1 cellular context compared by ENCODE assay signal in the genomic region with DNA sequence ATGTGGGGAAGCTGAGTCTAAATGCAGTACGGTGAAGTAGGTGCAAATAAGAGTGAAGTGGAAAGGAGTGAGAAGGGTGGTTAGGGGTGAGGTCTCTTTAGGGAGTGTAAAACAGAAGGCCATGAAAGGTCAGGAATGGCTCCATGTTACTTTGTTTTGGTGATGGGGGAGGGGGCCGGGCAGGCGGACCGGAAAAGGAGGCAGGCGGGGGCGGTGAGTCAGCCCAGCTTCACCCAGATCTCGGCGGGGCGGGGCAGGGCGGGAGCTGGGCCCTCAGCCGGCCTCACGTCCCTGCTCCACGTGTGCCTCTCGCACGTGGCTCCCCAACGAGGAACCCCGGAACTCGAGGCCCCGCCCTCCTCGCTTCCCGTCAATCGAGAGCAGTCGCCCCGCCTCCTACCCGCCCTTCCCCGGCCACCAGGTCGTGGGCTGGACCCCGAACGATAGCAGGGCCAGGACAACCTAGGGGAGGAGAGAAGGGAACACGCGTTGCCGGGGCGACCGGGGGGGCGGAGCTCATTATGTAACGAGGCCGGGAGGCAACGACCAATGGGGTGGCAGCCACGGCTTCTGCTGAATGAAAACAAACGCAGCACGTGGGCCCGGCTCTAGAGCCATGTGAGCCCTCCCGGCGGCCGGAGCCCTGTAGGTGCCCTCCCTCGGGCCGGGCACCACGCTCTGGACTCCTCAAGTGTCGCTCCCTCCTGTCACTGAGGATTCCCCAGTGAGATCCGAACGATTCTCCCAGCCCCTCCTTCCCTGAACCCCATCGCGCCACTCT.
A peak's percentile ranks its signal among the peaks of the same experiment; 100 is the strongest.
TF ChIP-seq lines count a peak whose summit lies in the region.

No MANE protein-coding gene starts in this region.

TF ChIP-seq in HepG2, 621 proteins besides CTCF, POLR2A, EP300 and RAD21 (continued from another document and continues in another):
- peak; percentile 85; the same call in 1 of the 2 replicates for TF ChIP-seq ZSCAN22 (CRISPR knock-in tag; IDR thresholded peaks at IDR 0.05)
- no peak for TF ChIP-seq THYN1 (CRISPR knock-in tag; IDR thresholded peaks at IDR 0.05; ENCODE audit: borderline replicate concordance, low read depth)
- TF ChIP-seq IRX3 (CRISPR knock-in tag; IDR thresholded peaks at IDR 0.05; ENCODE audit: borderline replicate concordance, low read depth) = no peak; the same call in 1 of the 2 replicates
- no peak for TF ChIP-seq SYNCRIP (IDR thresholded peaks at IDR 0.05; ENCODE audit: insufficient read depth, low read depth, low read length)
- TF ChIP-seq ZNF543 (CRISPR knock-in tag; IDR thresholded peaks at IDR 0.05) = peak; percentile 96
- TF ChIP-seq, protein P1, sequence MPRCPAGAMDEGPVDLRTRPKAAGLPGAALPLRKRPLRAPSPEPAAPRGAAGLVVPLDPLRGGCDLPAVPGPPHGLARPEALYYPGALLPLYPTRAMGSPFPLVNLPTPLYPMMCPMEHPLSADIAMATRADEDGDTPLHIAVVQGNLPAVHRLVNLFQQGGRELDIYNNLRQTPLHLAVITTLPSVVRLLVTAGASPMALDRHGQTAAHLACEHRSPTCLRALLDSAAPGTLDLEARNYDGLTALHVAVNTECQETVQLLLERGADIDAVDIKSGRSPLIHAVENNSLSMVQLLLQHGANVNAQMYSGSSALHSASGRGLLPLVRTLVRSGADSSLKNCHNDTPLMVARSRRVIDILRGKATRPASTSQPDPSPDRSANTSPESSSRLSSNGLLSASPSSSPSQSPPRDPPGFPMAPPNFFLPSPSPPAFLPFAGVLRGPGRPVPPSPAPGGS (CRISPR knock-in tag; IDR thresholded peaks at IDR 0.05) = peak; percentile 94; the same call in 1 of the 2 replicates
- TF ChIP-seq ZNF264 (CRISPR knock-in tag; IDR thresholded peaks at IDR 0.05) = peak; percentile 79
- no peak for TF ChIP-seq MBD4 (IDR thresholded peaks at IDR 0.05; ENCODE audit: borderline replicate concordance, low read length)
- peak; percentile 96 for TF ChIP-seq ZNF883 (CRISPR knock-in tag; IDR thresholded peaks at IDR 0.05; ENCODE audit: not compliant biosample characterization)
- peak; percentile 97 for TF ChIP-seq YEATS4 (CRISPR knock-in tag; IDR thresholded peaks at IDR 0.05; ENCODE audit: borderline replicate concordance)
- TF ChIP-seq GATA4 (IDR thresholded peaks at IDR 0.05; ENCODE audit: borderline replicate concordance, low read depth) = 0 out of 2 replicates have a peak, but pooled peaks have one; percentile 7
- TF ChIP-seq ZNF841 (CRISPR knock-in tag; IDR thresholded peaks at IDR 0.05; ENCODE audit: borderline replicate concordance) = peak; percentile 26; the same call in 1 of the 2 replicates
- TF ChIP-seq, protein P2, sequence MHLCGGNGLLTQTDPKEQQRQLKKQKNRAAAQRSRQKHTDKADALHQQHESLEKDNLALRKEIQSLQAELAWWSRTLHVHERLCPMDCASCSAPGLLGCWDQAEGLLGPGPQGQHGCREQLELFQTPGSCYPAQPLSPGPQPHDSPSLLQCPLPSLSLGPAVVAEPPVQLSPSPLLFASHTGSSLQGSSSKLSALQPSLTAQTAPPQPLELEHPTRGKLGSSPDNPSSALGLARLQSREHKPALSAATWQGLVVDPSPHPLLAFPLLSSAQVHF (CRISPR knock-in tag; IDR thresholded peaks at IDR 0.05) = peak; percentile 98
- TF ChIP-seq KMT2B (CRISPR knock-in tag; IDR thresholded peaks at IDR 0.05) = peak; percentile 82; the same call in 1 of the 2 replicates
- TF ChIP-seq TBP (CRISPR knock-in tag; IDR thresholded peaks at IDR 0.05) = no peak
- TF ChIP-seq BRD4 (CRISPR knock-in tag; IDR thresholded peaks at IDR 0.05) = no peak
- no peak for TF ChIP-seq TEAD2 (CRISPR knock-in tag; IDR thresholded peaks at IDR 0.05)
- peak; percentile 93 for TF ChIP-seq CBFB (CRISPR knock-in tag; IDR thresholded peaks at IDR 0.05)
- TF ChIP-seq ZFAT (CRISPR knock-in tag; conservative IDR thresholded peaks at IDR 0.05) = peak; percentile 44; the same call in 1 of the 2 replicates
- TF ChIP-seq, protein P3, sequence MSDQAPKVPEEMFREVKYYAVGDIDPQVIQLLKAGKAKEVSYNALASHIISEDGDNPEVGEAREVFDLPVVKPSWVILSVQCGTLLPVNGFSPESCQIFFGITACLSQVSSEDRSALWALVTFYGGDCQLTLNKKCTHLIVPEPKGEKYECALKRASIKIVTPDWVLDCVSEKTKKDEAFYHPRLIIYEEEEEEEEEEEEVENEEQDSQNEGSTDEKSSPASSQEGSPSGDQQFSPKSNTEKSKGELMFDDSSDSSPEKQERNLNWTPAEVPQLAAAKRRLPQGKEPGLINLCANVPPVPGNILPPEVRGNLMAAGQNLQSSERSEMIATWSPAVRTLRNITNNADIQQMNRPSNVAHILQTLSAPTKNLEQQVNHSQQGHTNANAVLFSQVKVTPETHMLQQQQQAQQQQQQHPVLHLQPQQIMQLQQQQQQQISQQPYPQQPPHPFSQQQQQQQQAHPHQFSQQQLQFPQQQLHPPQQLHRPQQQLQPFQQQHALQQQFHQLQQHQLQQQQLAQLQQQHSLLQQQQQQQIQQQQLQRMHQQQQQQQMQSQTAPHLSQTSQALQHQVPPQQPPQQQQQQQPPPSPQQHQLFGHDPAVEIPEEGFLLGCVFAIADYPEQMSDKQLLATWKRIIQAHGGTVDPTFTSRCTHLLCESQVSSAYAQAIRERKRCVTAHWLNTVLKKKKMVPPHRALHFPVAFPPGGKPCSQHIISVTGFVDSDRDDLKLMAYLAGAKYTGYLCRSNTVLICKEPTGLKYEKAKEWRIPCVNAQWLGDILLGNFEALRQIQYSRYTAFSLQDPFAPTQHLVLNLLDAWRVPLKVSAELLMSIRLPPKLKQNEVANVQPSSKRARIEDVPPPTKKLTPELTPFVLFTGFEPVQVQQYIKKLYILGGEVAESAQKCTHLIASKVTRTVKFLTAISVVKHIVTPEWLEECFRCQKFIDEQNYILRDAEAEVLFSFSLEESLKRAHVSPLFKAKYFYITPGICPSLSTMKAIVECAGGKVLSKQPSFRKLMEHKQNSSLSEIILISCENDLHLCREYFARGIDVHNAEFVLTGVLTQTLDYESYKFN (CRISPR knock-in tag; conservative IDR thresholded peaks at IDR 0.05) = peak; percentile 90
- peak; percentile 66; the same call in 1 of the 2 replicates for TF ChIP-seq SMYD3 (CRISPR knock-in tag; IDR thresholded peaks at IDR 0.05)
- TF ChIP-seq, protein P4, sequence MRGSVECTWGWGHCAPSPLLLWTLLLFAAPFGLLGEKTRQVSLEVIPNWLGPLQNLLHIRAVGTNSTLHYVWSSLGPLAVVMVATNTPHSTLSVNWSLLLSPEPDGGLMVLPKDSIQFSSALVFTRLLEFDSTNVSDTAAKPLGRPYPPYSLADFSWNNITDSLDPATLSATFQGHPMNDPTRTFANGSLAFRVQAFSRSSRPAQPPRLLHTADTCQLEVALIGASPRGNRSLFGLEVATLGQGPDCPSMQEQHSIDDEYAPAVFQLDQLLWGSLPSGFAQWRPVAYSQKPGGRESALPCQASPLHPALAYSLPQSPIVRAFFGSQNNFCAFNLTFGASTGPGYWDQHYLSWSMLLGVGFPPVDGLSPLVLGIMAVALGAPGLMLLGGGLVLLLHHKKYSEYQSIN (CRISPR knock-in tag; IDR thresholded peaks at IDR 0.05; ENCODE audit: borderline replicate concordance) = no peak
- TF ChIP-seq, protein P5, sequence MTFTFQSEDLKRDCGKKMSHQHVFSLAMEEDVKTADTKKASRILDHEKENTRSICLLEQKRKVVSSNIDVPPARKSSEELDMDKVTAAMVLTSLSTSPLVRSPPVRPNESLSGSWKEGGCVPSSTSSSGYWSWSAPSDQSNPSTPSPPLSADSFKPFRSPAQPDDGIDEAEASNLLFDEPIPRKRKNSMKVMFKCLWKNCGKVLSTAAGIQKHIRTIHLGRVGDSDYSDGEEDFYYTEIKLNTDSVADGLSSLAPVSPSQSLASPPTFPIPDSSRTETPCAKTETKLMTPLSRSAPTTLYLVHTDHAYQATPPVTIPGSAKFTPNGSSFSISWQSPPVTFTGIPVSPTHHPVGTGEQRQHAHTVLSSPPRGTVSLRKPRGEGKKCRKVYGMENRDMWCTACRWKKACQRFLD (CRISPR knock-in tag; IDR thresholded peaks at IDR 0.05; ENCODE audit: borderline replicate concordance) = no peak
- TF ChIP-seq ZNF225 (CRISPR knock-in tag; IDR thresholded peaks at IDR 0.05) = peak; percentile 66; the same call in 1 of the 2 replicates
- no peak for TF ChIP-seq ZNF24 (IDR thresholded peaks at IDR 0.05)
- peak; percentile 98 for TF ChIP-seq FOXK1 (CRISPR knock-in tag; IDR thresholded peaks at IDR 0.05; ENCODE audit: borderline replicate concordance, low read depth)
- TF ChIP-seq, protein P6, sequence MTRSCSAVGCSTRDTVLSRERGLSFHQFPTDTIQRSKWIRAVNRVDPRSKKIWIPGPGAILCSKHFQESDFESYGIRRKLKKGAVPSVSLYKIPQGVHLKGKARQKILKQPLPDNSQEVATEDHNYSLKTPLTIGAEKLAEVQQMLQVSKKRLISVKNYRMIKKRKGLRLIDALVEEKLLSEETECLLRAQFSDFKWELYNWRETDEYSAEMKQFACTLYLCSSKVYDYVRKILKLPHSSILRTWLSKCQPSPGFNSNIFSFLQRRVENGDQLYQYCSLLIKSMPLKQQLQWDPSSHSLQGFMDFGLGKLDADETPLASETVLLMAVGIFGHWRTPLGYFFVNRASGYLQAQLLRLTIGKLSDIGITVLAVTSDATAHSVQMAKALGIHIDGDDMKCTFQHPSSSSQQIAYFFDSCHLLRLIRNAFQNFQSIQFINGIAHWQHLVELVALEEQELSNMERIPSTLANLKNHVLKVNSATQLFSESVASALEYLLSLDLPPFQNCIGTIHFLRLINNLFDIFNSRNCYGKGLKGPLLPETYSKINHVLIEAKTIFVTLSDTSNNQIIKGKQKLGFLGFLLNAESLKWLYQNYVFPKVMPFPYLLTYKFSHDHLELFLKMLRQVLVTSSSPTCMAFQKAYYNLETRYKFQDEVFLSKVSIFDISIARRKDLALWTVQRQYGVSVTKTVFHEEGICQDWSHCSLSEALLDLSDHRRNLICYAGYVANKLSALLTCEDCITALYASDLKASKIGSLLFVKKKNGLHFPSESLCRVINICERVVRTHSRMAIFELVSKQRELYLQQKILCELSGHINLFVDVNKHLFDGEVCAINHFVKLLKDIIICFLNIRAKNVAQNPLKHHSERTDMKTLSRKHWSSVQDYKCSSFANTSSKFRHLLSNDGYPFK (CRISPR knock-in tag; IDR thresholded peaks at IDR 0.05; ENCODE audit: borderline replicate concordance) = peak; percentile 69; the same call in 1 of the 2 replicates
- TF ChIP-seq ZSCAN9 (CRISPR knock-in tag; IDR thresholded peaks at IDR 0.05; ENCODE audit: borderline replicate concordance) = peak; percentile 98
- peak; percentile 94 for TF ChIP-seq ZNF224 (CRISPR knock-in tag; IDR thresholded peaks at IDR 0.05)
- TF ChIP-seq ZMYM4 (CRISPR knock-in tag; IDR thresholded peaks at IDR 0.05) = peak; percentile 86
- peak; percentile 89 for TF ChIP-seq SAFB2 (CRISPR knock-in tag; IDR thresholded peaks at IDR 0.05; ENCODE audit: borderline replicate concordance, low read depth)
- TF ChIP-seq CHCHD3 (CRISPR knock-in tag; IDR thresholded peaks at IDR 0.05) = no peak
- peak; percentile 72 for TF ChIP-seq HNF4A (CRISPR knock-in tag; IDR thresholded peaks at IDR 0.05)
- TF ChIP-seq XRCC5 (optimal IDR thresholded peaks at IDR 0.05; ENCODE audit: low read length) = peak; percentile 54
- no peak for TF ChIP-seq GTF2F1 (IDR thresholded peaks at IDR 0.05; ENCODE audit: low read length)
- no peak for TF ChIP-seq ATF7 (IDR thresholded peaks at IDR 0.05)
- TF ChIP-seq ATF7 (CRISPR knock-in tag; IDR thresholded peaks at IDR 0.05) = peak; percentile 75
- no peak; the same call in 1 of the 2 replicates for TF ChIP-seq PAWR (CRISPR knock-in tag; IDR thresholded peaks at IDR 0.05; ENCODE audit: borderline replicate concordance)
- no peak for TF ChIP-seq HNRNPL (IDR thresholded peaks at IDR 0.05; ENCODE audit: low read depth, low read length)
- TF ChIP-seq ZNF703 (CRISPR knock-in tag; IDR thresholded peaks at IDR 0.05; ENCODE audit: borderline replicate concordance) = peak; percentile 71; the same call in 1 of the 2 replicates
- TF ChIP-seq NFRKB (IDR thresholded peaks at IDR 0.05) = no peak
- TF ChIP-seq ZNF878 (CRISPR knock-in tag; IDR thresholded peaks at IDR 0.05) = peak; percentile 99
- peak; percentile 98 for TF ChIP-seq ZNF891 (CRISPR knock-in tag; IDR thresholded peaks at IDR 0.05)
- peak; percentile 33; the same call in 1 of the 2 replicates for TF ChIP-seq HNF4G (IDR thresholded peaks at IDR 0.05; ENCODE audit: borderline replicate concordance, low read depth, low read length)
- peak; percentile 54; the same call in 1 of the 2 replicates for TF ChIP-seq HNF4G (CRISPR knock-in tag; IDR thresholded peaks at IDR 0.05; ENCODE audit: borderline replicate concordance, low read depth)
- peak; percentile 75; the same call in 1 of the 2 replicates for TF ChIP-seq ZNF136 (CRISPR knock-in tag; IDR thresholded peaks at IDR 0.05; ENCODE audit: low read depth)
- no peak; the same call in 1 of the 2 replicates for TF ChIP-seq ATM (IDR thresholded peaks at IDR 0.05; ENCODE audit: borderline replicate concordance)
- TF ChIP-seq, protein P7, sequence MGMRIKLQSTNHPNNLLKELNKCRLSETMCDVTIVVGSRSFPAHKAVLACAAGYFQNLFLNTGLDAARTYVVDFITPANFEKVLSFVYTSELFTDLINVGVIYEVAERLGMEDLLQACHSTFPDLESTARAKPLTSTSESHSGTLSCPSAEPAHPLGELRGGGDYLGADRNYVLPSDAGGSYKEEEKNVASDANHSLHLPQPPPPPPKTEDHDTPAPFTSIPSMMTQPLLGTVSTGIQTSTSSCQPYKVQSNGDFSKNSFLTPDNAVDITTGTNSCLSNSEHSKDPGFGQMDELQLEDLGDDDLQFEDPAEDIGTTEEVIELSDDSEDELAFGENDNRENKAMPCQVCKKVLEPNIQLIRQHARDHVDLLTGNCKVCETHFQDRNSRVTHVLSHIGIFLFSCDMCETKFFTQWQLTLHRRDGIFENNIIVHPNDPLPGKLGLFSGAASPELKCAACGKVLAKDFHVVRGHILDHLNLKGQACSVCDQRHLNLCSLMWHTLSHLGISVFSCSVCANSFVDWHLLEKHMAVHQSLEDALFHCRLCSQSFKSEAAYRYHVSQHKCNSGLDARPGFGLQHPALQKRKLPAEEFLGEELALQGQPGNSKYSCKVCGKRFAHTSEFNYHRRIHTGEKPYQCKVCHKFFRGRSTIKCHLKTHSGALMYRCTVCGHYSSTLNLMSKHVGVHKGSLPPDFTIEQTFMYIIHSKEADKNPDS (CRISPR knock-in tag; IDR thresholded peaks at IDR 0.05) = peak; percentile 85
- peak; percentile 90 for TF ChIP-seq ZNF230 (CRISPR knock-in tag; IDR thresholded peaks at IDR 0.05)
- TF ChIP-seq CBX5 (CRISPR knock-in tag; IDR thresholded peaks at IDR 0.05; ENCODE audit: borderline replicate concordance) = peak; percentile 94
- TF ChIP-seq, protein P8, sequence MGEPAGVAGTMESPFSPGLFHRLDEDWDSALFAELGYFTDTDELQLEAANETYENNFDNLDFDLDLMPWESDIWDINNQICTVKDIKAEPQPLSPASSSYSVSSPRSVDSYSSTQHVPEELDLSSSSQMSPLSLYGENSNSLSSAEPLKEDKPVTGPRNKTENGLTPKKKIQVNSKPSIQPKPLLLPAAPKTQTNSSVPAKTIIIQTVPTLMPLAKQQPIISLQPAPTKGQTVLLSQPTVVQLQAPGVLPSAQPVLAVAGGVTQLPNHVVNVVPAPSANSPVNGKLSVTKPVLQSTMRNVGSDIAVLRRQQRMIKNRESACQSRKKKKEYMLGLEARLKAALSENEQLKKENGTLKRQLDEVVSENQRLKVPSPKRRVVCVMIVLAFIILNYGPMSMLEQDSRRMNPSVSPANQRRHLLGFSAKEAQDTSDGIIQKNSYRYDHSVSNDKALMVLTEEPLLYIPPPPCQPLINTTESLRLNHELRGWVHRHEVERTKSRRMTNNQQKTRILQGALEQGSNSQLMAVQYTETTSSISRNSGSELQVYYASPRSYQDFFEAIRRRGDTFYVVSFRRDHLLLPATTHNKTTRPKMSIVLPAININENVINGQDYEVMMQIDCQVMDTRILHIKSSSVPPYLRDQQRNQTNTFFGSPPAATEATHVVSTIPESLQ (CRISPR knock-in tag; conservative IDR thresholded peaks at IDR 0.05) = 0 out of 2 replicates have a peak, but pooled peaks have one; percentile 28
- no peak for TF ChIP-seq PHB2 (IDR thresholded peaks at IDR 0.05; ENCODE audit: partially characterized antibody)
